2 cellular contexts compared by ENCODE assay signal in genomic region chr1:111615874-111616715, GRCh38.
TF ChIP-seq lines count a peak whose summit lies in the region.

No MANE protein-coding gene starts in this region.

TF ChIP-seq in GM12878, 131 proteins besides CTCF, POLR2A, EP300 and RAD21 (continued from another document and continues in another):
- peak; percentile 81 for TF ChIP-seq EED (IDR thresholded peaks at IDR 0.05; ENCODE audit: low read depth)
- TF ChIP-seq NFIC (IDR thresholded peaks at IDR 0.05; ENCODE audit: low read depth, low read length) = peak; percentile 75; the same call in 1 of the 2 replicates
- peak; percentile 92 for TF ChIP-seq DPF2 (IDR thresholded peaks at IDR 0.05)
- TF ChIP-seq SPI1 (IDR thresholded peaks at IDR 0.05; ENCODE audit: borderline replicate concordance, insufficient read depth, low read depth, low read length) = peak; percentile 98
- TF ChIP-seq POU2F2 (IDR thresholded peaks at IDR 0.05; ENCODE audit: borderline replicate concordance, low read depth, low read length) = peak; percentile 48; the same call in 1 of the 3 replicates
- TF ChIP-seq PAX5 (IDR thresholded peaks at IDR 0.05; ENCODE audit: borderline replicate concordance, low read depth, low read length) = peak; percentile 68; the same call in 1 of the 2 replicates
- TF ChIP-seq WRNIP1 (IDR thresholded peaks at IDR 0.05; ENCODE audit: borderline replicate concordance, low read depth, low read length) = peak; percentile 67; the same call in 1 of the 2 replicates
- 0 out of 2 replicates have a peak, but pooled peaks have one; percentile 5 for TF ChIP-seq CREB1 (IDR thresholded peaks at IDR 0.05; ENCODE audit: low read depth)
- no peak for TF ChIP-seq NR2C2 (IDR thresholded peaks at IDR 0.05; ENCODE audit: borderline replicate concordance, control insufficient read depth, insufficient read length, low read depth)
- TF ChIP-seq PKNOX1 (IDR thresholded peaks at IDR 0.05) = peak; percentile 45
- TF ChIP-seq CEBPZ (IDR thresholded peaks at IDR 0.05; ENCODE audit: low read depth, low read length) = no peak
- TF ChIP-seq IKZF1 (conservative IDR thresholded peaks at IDR 0.05) = peak; percentile 91
- peak; percentile 23; the same call in 1 of the 2 replicates for TF ChIP-seq POLR2AphosphoS5 (IDR thresholded peaks at IDR 0.05; ENCODE audit: low read length)
- TF ChIP-seq RB1 (IDR thresholded peaks at IDR 0.05; ENCODE audit: borderline replicate concordance) = 0 out of 2 replicates have a peak, but pooled peaks have one; percentile 52
- no peak for TF ChIP-seq LARP7 (IDR thresholded peaks at IDR 0.05)
- 0 out of 2 replicates have a peak, but pooled peaks have one; percentile 8 for TF ChIP-seq REST (IDR thresholded peaks at IDR 0.05; ENCODE audit: low read depth, low read length)
- no peak for TF ChIP-seq TCF7 (IDR thresholded peaks at IDR 0.05; ENCODE audit: borderline replicate concordance)
- TF ChIP-seq TCF12 (IDR thresholded peaks at IDR 0.05; ENCODE audit: low read depth, low read length) = peak; percentile 76
- TF ChIP-seq SKIL (IDR thresholded peaks at IDR 0.05; ENCODE audit: low read depth, poor library complexity, severe bottlenecking) = peak; percentile 26

TF ChIP-seq in WTC11, 78 proteins besides CTCF, POLR2A, EP300 and RAD21 (continued from another document):
- no peak for TF ChIP-seq ZNF512 (CRISPR knock-in tag; IDR thresholded peaks at IDR 0.05; ENCODE audit: borderline replicate concordance)
- no peak for TF ChIP-seq ZNF423 (CRISPR knock-in tag; IDR thresholded peaks at IDR 0.05)
- TF ChIP-seq ZNF138 (CRISPR knock-in tag; conservative IDR thresholded peaks at IDR 0.05) = no peak
